Comparison of ENCODE assay signal across 30 cellular contexts in the genomic region with DNA sequence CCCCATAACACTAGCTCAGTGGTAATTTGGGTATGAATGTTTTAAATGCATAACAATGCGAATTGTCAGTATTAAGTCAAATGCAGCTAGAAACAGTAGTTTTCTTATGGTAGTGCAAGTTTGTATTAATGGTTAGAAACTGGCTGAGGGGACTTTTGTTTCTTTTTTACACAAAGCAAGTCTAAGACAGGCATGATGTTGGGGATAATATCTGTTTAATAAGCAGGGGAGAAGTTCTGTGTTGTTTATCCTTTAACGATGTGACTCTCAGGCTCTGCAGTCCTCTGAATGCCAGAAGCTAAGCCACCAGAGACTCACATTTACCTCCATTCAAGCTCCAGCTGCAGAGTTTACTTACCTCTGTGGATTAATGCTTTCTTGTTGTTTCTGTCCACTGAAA.
"Had no signal": no experiment of that assay in that cellular context is flagged by ENCODE, and none has a peak within 500 bp of the region (broad histone marks: within the 10 kb centered on the region; RNA-seq: fewer than 3 reads in every experiment).

No MANE protein-coding gene starts in this region.

- FAIRE-seq: colon, endometrium, endothelial cell of umbilical vein, frontal cortex had no signal

- H3K27ac ChIP-seq: colonic mucosa, coronary artery, dorsolateral prefrontal cortex, epithelial cell of prostate, esophagus muscularis mucosa, esophagus squamous epithelium, foreskin keratinocyte, gastrocnemius medialis, gastroesophageal sphincter, heart left ventricle, heart right ventricle, hepatocyte had no signal

- H3K27ac Mint-ChIP-seq: dendritic cell treated with granulocyte-macrophage colony-stimulating factor and Interleukin-4, amounts not matched to agents 40 ng/mL and 50 ng/mL, for 4 days; effector memory CD8-positive, alpha-beta T cell had no signal

- H3K9me3 ChIP-seq: colonic mucosa, esophagus muscularis mucosa, esophagus squamous epithelium, gastrocnemius medialis had no signal

- ATAC-seq: effector memory CD8-positive, alpha-beta T cell; esophagus mucosa; foreskin keratinocyte; gastrocnemius medialis; gastroesophageal sphincter; heart left ventricle; heart right ventricle had no signal

- H3K4me1 ChIP-seq: colonic mucosa, esophagus muscularis mucosa, esophagus squamous epithelium, foreskin keratinocyte, gastrocnemius medialis, gastroesophageal sphincter, heart left ventricle, heart right ventricle had no signal

- H3K4me2 ChIP-seq: hepatocyte had no signal

- H3K27me3 Mint-ChIP-seq: dendritic cell treated with granulocyte-macrophage colony-stimulating factor and Interleukin-4, amounts not matched to agents 40 ng/mL and 50 ng/mL, for 4 days had no signal

- H3K4me3 ChIP-seq: colonic mucosa, coronary artery, dorsolateral prefrontal cortex, esophagus muscularis mucosa, esophagus squamous epithelium, gastrocnemius medialis, gastroesophageal sphincter, heart left ventricle, heart right ventricle, hepatocyte had no signal

- H3K36me3 ChIP-seq: colonic mucosa, esophagus muscularis mucosa, esophagus squamous epithelium, gastrocnemius medialis, gastroesophageal sphincter, heart left ventricle, heart right ventricle had no signal

- H2AFZ ChIP-seq: hepatocyte had no signal

- H3K79me2 ChIP-seq: hepatocyte had no signal

- H3K27me3 ChIP-seq: colonic mucosa, dorsolateral prefrontal cortex, esophagus muscularis mucosa, foreskin keratinocyte, gastrocnemius medialis, heart left ventricle, heart right ventricle had no signal

- H3K4me3 Mint-ChIP-seq: dendritic cell treated with granulocyte-macrophage colony-stimulating factor and Interleukin-4, amounts not matched to agents 40 ng/mL and 50 ng/mL, for 4 days; effector memory CD8-positive, alpha-beta T cell; endodermal cell had no signal

- H3K9me3 Mint-ChIP-seq: dendritic cell treated with granulocyte-macrophage colony-stimulating factor and Interleukin-4, amounts not matched to agents 40 ng/mL and 50 ng/mL, for 4 days; effector memory CD8-positive, alpha-beta T cell; endodermal cell had no signal

- DNase-seq: colonic mucosa; cortex of kidney; dermis blood vessel endothelial cell; dorsolateral prefrontal cortex; effector CD4-positive, alpha-beta T cell; effector CD8-positive, alpha-beta T cell; effector memory CD4-positive, alpha-beta T cell; effector memory CD8-positive, alpha-beta T cell; endodermal cell; erythroblast; esophagus squamous epithelium; foreskin fibroblast; foreskin keratinocyte; foreskin melanocyte; gastrocnemius medialis; glutamatergic neuron; head of caudate nucleus; heart left ventricle; heart right ventricle had no signal
